ENCODE assay signal across 19 cellular contexts in genomic region chr7:139869886-139870285, GRCh38. TPM values are rescaled to one million over a fixed set of nuclear protein-coding genes. Genes with fewer than 3 reads are reported as not detected.
DNase-seq lines count a peak whose midpoint lies in the region; ATAC-seq and TF ChIP-seq lines count a peak whose summit lies in the region.
"Had no signal": no experiment of that assay in that cellular context is flagged by ENCODE, and none has a peak within 500 bp of the region (broad histone marks: within the 10 kb centered on the region; RNA-seq: fewer than 3 reads in every experiment).

No MANE protein-coding gene starts in this region.

- H3K79me2 ChIP-seq in Karpas-422 (ENCODE audit: low read length) (no peaks in the 10 kb centered on the region), osteoblast (ENCODE audit: insufficient read depth, low read length) (no peaks in the 10 kb centered on the region)

- TF ChIP-seq CTCF in upper lobe of right lung (IDR thresholded peaks at IDR 0.05) = no peak
- no peak for TF ChIP-seq CTCF in osteoblast (IDR thresholded peaks at IDR 0.05; ENCODE audit: extremely low read depth, low read depth, low read length)

- no peaks in the 10 kb centered on the region for H3K4me1 Mint-ChIP-seq in stimulated activated naive CD8-positive, alpha-beta T cell treated with anti-CD3 and anti-CD28 coated beads, Interleukin-15, amount 100 ng/mL, for 72 hours
- peaks cover 65 to 74% of the 10 kb centered on the region in 2 donors for H3K4me1 Mint-ChIP-seq in immature natural killer cell

- no peak overlapping the region for H3K4me3 Mint-ChIP-seq in stimulated activated naive CD8-positive, alpha-beta T cell treated with anti-CD3 and anti-CD28 coated beads, Interleukin-15, amount 100 ng/mL, for 72 hours
- peak overlapping the region in 4 of 5 donors; percentile 45 to 71 (median 66) for H3K4me3 Mint-ChIP-seq in immature natural killer cell

- H3K4me1 ChIP-seq in Karpas-422 (ENCODE audit: low read length) = no peaks in the 10 kb centered on the region
- peaks cover 5% of the 10 kb centered on the region for H3K4me1 ChIP-seq in upper lobe of right lung
- peaks cover 14% of the 10 kb centered on the region for H3K4me1 ChIP-seq in osteoblast (ENCODE audit: insufficient read depth, low read length)

- H3K27me3 Mint-ChIP-seq in stimulated activated naive CD8-positive, alpha-beta T cell treated with anti-CD3 and anti-CD28 coated beads, Interleukin-15, amount 100 ng/mL, for 72 hours = peaks cover 5% of the 10 kb centered on the region
- peaks cover 0 to 5% (median 0%) of the 10 kb centered on the region in 3 donors for H3K27me3 Mint-ChIP-seq in immature natural killer cell (ENCODE audit: low read depth in 3 of 3)

- H3K36me3 ChIP-seq in Karpas-422 (ENCODE audit: insufficient read depth, low read length) (no peaks in the 10 kb centered on the region), upper lobe of right lung (no peaks in the 10 kb centered on the region), osteoblast (ENCODE audit: insufficient read depth, low read length) (no peaks in the 10 kb centered on the region)

- H3K4me2 ChIP-seq in Karpas-422 (ENCODE audit: low read depth, low read length, poor library complexity, severe bottlenecking) = no peak overlapping the region
- no peak overlapping the region for H3K4me2 ChIP-seq in osteoblast (ENCODE audit: insufficient read depth, low read length)

- H2AFZ ChIP-seq in Karpas-422 (ENCODE audit: low read length) (no peak overlapping the region), osteoblast (ENCODE audit: low read length) (no peak overlapping the region)

- H3K4me3 ChIP-seq in Karpas-422 (ENCODE audit: low read length) (no peak overlapping the region), upper lobe of right lung (no peak overlapping the region), osteoblast (ENCODE audit: insufficient read depth, low read length) (no peak overlapping the region)
- H3K4me3 ChIP-seq: GM12878, SK-N-MC had no signal

- DNase-seq in stimulated activated naive CD8-positive, alpha-beta T cell treated with anti-CD3 and anti-CD28 coated beads, Interleukin-15, amount 100 ng/mL, for 72 hours = peak in 1 of 2 donors; percentile 17
- no peak for DNase-seq in stimulated activated naive CD8-positive, alpha-beta T cell treated with anti-CD3 and anti-CD28 coated beads, Interleukin-15, Interleukin-2, amounts not matched to agents 100 U/mL and 50 U/mL, for 24 hours
- peak; percentile 12 for DNase-seq in Karpas-422
- DNase-seq in immature natural killer cell = no peak
- DNase-seq in upper lobe of right lung = no peak
- DNase-seq in NCI-H2107 (lab: John Stamatoyannopoulos, UW) = no peak
- no peak for DNase-seq in osteoblast (ENCODE audit: insufficient read length, low spot score, missing footprints)
- DNase-seq: C1 segment of cervical spinal cord, DMS153, GF-D8, KG1, NCI-H1092 treated with DMSO at 0.1 percent for 48 hours, NCI-H146, NCI-H2029 treated with DMSO at 0.1 percent for 48 hours, NCI-H748 treated with DMSO at 0.1 percent for 48 hours, SHP77 had no signal

- no peaks in the 10 kb centered on the region for H3K9me3 ChIP-seq in Karpas-422 (ENCODE audit: low read length)
- H3K9me3 ChIP-seq in upper lobe of right lung = no peaks in the 10 kb centered on the region
- H3K9me3 ChIP-seq in osteoblast (ENCODE audit: low read depth, low read length) = no peaks in the 10 kb centered on the region

- peaks cover 0 to 17% (median 9%) of the 10 kb centered on the region in 3 donors for H3K36me3 Mint-ChIP-seq in immature natural killer cell

- no peaks in the 10 kb centered on the region for H3K9me2 ChIP-seq in Karpas-422 (replicated peaks; ENCODE audit: insufficient read depth, low read length)

- H3K27me3 ChIP-seq in Karpas-422 (ENCODE audit: low read length) = no peaks in the 10 kb centered on the region
- no peaks in the 10 kb centered on the region for H3K27me3 ChIP-seq in upper lobe of right lung
- no peaks in the 10 kb centered on the region for H3K27me3 ChIP-seq in osteoblast (ENCODE audit: insufficient read depth, low read length)

- no peaks in the 10 kb centered on the region for H3K9me3 Mint-ChIP-seq in stimulated activated naive CD8-positive, alpha-beta T cell treated with anti-CD3 and anti-CD28 coated beads, Interleukin-15, amount 100 ng/mL, for 72 hours
- H3K9me3 Mint-ChIP-seq in immature natural killer cell = no peaks in the 10 kb centered on the region

- intact Hi-C loops in upper lobe of right lung (cut with DNase I) = no loop called here

- no peak overlapping the region for H3K27ac Mint-ChIP-seq in stimulated activated naive CD8-positive, alpha-beta T cell treated with anti-CD3 and anti-CD28 coated beads, Interleukin-15, amount 100 ng/mL, for 72 hours
- peak overlapping the region; percentile 86 to 95 (median 87) for H3K27ac Mint-ChIP-seq in immature natural killer cell

- ATAC-seq in stimulated activated naive CD8-positive, alpha-beta T cell treated with anti-CD3 and anti-CD28 coated beads, Interleukin-15, amount 100 ng/mL, for 72 hours = peak; percentile 40
- ATAC-seq in stimulated activated naive CD8-positive, alpha-beta T cell treated with anti-CD3 and anti-CD28 coated beads, Interleukin-15, Interleukin-2, amounts not matched to agents 100 U/mL and 50 U/mL, for 24 hours = no peak
- ATAC-seq in upper lobe of right lung (peak; percentile 53), GM18909 (IDR thresholded peaks at IDR 0.05; ENCODE audit: poor library complexity, unreplicated experiment) (no peak)

- H3K27ac ChIP-seq in Karpas-422 (ENCODE audit: low read length) (no peak overlapping the region), upper lobe of right lung (no peak overlapping the region), osteoblast (ENCODE audit: low read depth, low read length) (no peak overlapping the region)
- H3K27ac ChIP-seq: SK-N-MC had no signal

- no peak overlapping the region for H3K9ac ChIP-seq in Karpas-422 (ENCODE audit: low read length)

- H4K20me1 ChIP-seq in Karpas-422 (ENCODE audit: insufficient read depth, low read depth, low read length) (no peaks in the 10 kb centered on the region), osteoblast (ENCODE audit: insufficient read depth, low read length) (no peaks in the 10 kb centered on the region)

RNA-seq across cellular contexts. Expression of gene TBXAS1, which starts 40.8 kb away (rescaled TPM):
- not detected in 2 replicates for total RNA-seq in Karpas-422 (2014; rRNA removed; shearing (Covaris generic); ENCODE audit: low replicate concordance)
- polyA plus RNA-seq in immature natural killer cell = 10 to 100 TPM; 59.6 to 93.3 (median 68.7) TPM
- total RNA-seq in upper lobe of right lung (65.4 TPM), osteoblast (0.59 and 0.72 TPM in 2 replicates)

Comparison
In these comparisons a context has a peak if more than half of its experiments do, and no peak if none do; other contexts are left out.
1. ATAC-seq: peak in stimulated activated naive CD8-positive, alpha-beta T cell treated with anti-CD3 and anti-CD28 coated beads, Interleukin-15, amount 100 ng/mL, for 72 hours (single experiment) and upper lobe of right lung (single experiment); none in stimulated activated naive CD8-positive, alpha-beta T cell treated with anti-CD3 and anti-CD28 coated beads, Interleukin-15, Interleukin-2, amounts not matched to agents 100 U/mL and 50 U/mL, for 24 hours (single experiment) and GM18909 (single experiment).
2. H3K27ac Mint-ChIP-seq: peak in immature natural killer cell (6 of 6); none in stimulated activated naive CD8-positive, alpha-beta T cell treated with anti-CD3 and anti-CD28 coated beads, Interleukin-15, amount 100 ng/mL, for 72 hours (0 of 2).
3. H3K4me3 Mint-ChIP-seq: peak in immature natural killer cell (4 of 5); none in stimulated activated naive CD8-positive, alpha-beta T cell treated with anti-CD3 and anti-CD28 coated beads, Interleukin-15, amount 100 ng/mL, for 72 hours (0 of 2).
4. RNA of gene TBXAS1, which starts 40.8 kb away (total RNA-seq): 65.4 TPM in upper lobe of right lung (single experiment); 0.59 to 0.72 TPM in osteoblast and not detected in Karpas-422; every median in the first group is over 10 times any median in the second.